Comparison of ENCODE assay signal across 21 cellular contexts in the genomic region with DNA sequence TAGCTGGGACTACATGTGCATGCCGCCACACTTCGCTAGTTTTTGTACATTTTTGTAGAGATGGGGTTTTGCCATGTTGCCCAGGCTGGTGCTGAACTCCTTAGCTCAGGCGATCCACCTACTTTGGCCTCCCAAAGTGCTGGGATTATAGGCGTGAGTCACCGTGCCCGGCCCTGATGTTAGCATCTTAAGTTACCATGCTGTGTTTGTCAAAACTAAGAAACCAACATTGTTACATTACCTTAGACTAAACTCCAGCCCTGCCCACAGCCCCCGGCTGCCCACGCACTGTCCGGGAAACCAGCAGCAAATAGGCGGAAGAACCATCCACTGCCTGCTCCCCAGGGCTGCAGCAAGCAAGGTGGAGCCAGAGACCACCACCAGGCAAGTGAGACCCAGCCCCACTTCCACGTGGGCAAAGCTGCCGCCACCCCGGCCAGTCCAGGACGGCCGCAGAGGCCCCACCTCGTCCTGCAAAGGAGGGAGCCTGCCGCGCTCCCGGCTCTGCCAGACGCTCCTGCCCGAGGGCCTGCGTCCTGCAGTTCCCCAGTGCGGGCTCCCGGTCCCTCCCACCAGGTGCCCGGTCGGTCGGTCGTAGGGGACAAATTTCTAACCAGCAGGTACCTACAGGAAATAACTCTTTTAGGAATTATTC. TPM values are rescaled to one million over a fixed set of nuclear protein-coding genes. Genes with fewer than 3 reads are reported as not detected.
"Had no signal": no experiment of that assay in that cellular context is flagged by ENCODE, and none has a peak within 500 bp of the region (broad histone marks: within the 10 kb centered on the region; RNA-seq: fewer than 3 reads in every experiment).

No MANE protein-coding gene starts in this region.

- H3K27ac ChIP-seq: brain microvascular endothelial cell, tibial nerve, vagina had no signal

- H3K9me3 Mint-ChIP-seq: activated naive CD8-positive, alpha-beta T cell treated with anti-CD3 and anti-CD28 coated beads, Interleukin-2, amount 10 ng/mL, durations not matched to agents 7 days and 5 days; activated T-helper 1 cell treated with anti-CD3 and anti-CD28 coated beads, Interleukin-12 subunit alpha, Interleukin-12 subunit beta, Interleukin-2, Interleukin-4 antibody, amounts not matched to agents 30 ng/mL and 10 ng/mL and 1 ng/mL, durations not matched to agents 14 hours and 24 hours and 36 hours; effector memory CD8-positive, alpha-beta T cell; natural killer cell treated with Interleukin-12 subunit alpha and Interleukin-12 subunit beta and Interleukin-15 and Interleukin-18, amount 100 ng/mL, for 72 hours had no signal

- ATAC-seq: effector memory CD8-positive, alpha-beta T cell; left ventricle myocardium superior had no signal

- H3K27me3 ChIP-seq: brain microvascular endothelial cell, tibial nerve, vagina had no signal

- H3K36me3 Mint-ChIP-seq: activated naive CD8-positive, alpha-beta T cell treated with anti-CD3 and anti-CD28 coated beads, Interleukin-2, amount 10 ng/mL, durations not matched to agents 7 days and 5 days; natural killer cell treated with Interleukin-12 subunit alpha and Interleukin-12 subunit beta and Interleukin-15 and Interleukin-18, amount 100 ng/mL, for 72 hours had no signal

- H3K9me3 ChIP-seq: tibial nerve, vagina had no signal

- H3K27ac Mint-ChIP-seq: activated naive CD8-positive, alpha-beta T cell treated with anti-CD3 and anti-CD28 coated beads, Interleukin-2, amount 10 ng/mL, durations not matched to agents 7 days and 5 days; activated T-helper 1 cell treated with anti-CD3 and anti-CD28 coated beads, Interleukin-12 subunit alpha, Interleukin-12 subunit beta, Interleukin-2, Interleukin-4 antibody, amounts not matched to agents 30 ng/mL and 10 ng/mL and 1 ng/mL, durations not matched to agents 14 hours and 24 hours and 36 hours; effector memory CD8-positive, alpha-beta T cell; natural killer cell treated with Interleukin-12 subunit alpha and Interleukin-12 subunit beta and Interleukin-15 and Interleukin-18, amount 100 ng/mL, for 72 hours had no signal

- H3K36me3 ChIP-seq: brain microvascular endothelial cell, tibial nerve, vagina had no signal

- H3K4me3 Mint-ChIP-seq: activated naive CD8-positive, alpha-beta T cell treated with anti-CD3 and anti-CD28 coated beads, Interleukin-2, amount 10 ng/mL, durations not matched to agents 7 days and 5 days; activated T-helper 1 cell treated with anti-CD3 and anti-CD28 coated beads, Interleukin-12 subunit alpha, Interleukin-12 subunit beta, Interleukin-2, Interleukin-4 antibody, amounts not matched to agents 30 ng/mL and 10 ng/mL and 1 ng/mL, durations not matched to agents 14 hours and 24 hours and 36 hours; effector memory CD8-positive, alpha-beta T cell; natural killer cell treated with Interleukin-12 subunit alpha and Interleukin-12 subunit beta and Interleukin-15 and Interleukin-18, amount 100 ng/mL, for 72 hours had no signal

- H3K4me1 Mint-ChIP-seq: activated naive CD8-positive, alpha-beta T cell treated with anti-CD3 and anti-CD28 coated beads, Interleukin-2, amount 10 ng/mL, durations not matched to agents 7 days and 5 days had no signal

- DNase-seq: activated CD4-positive, CD25-positive, alpha-beta regulatory T cell treated with anti-CD3 and anti-CD28 coated beads, Interleukin-2, amount 50 U/mL, for 72 hours; activated naive CD4-positive, alpha-beta T cell; activated naive CD8-positive, alpha-beta T cell treated with anti-CD3 and anti-CD28 coated beads, Interleukin-2, amount 10 ng/mL, durations not matched to agents 7 days and 5 days; brain microvascular endothelial cell; cerebellar nuclear complex; dermis blood vessel endothelial cell; effector memory CD8-positive, alpha-beta T cell; left ventricle myocardium superior; mesendoderm; nucleus accumbens; stimulated activated naive CD4-positive, alpha-beta T cell; substantia nigra; T-helper 9 cell had no signal

- H3K27me3 Mint-ChIP-seq: activated naive CD8-positive, alpha-beta T cell treated with anti-CD3 and anti-CD28 coated beads, Interleukin-2, amount 10 ng/mL, durations not matched to agents 7 days and 5 days had no signal

- H3K4me3 ChIP-seq: tibial nerve, vagina had no signal

- H3K4me1 ChIP-seq: tibial nerve, vagina had no signal

RNA-seq across cellular contexts. Expression of gene TXNDC8, which starts 45.6 kb away (rescaled TPM):
- total RNA-seq: activated CD8-positive, alpha-beta memory T cell treated with anti-CD3 and anti-CD28 coated beads for 36 hours; activated naive CD8-positive, alpha-beta T cell treated with anti-CD3 and anti-CD28 coated beads, Interleukin-2, amount 10 ng/mL, durations not matched to agents 7 days and 5 days; activated T-helper 1 cell treated with anti-CD3 and anti-CD28 coated beads, Interleukin-12 subunit alpha, Interleukin-12 subunit beta, Interleukin-2, Interleukin-4 antibody, amounts not matched to agents 30 ng/mL and 10 ng/mL and 1 ng/mL, durations not matched to agents 14 hours and 24 hours and 36 hours; dermis blood vessel endothelial cell; epithelial cell of proximal tubule; kidney epithelial cell; left ventricle myocardium superior; natural killer cell treated with Interleukin-12 subunit alpha and Interleukin-12 subunit beta and Interleukin-15 and Interleukin-18, amount 100 ng/mL, for 72 hours; posterior vena cava; tibial nerve; vagina had no signal
